ENCODE assay signal across 16 cellular contexts in genomic region chr7:110522061-110522750, GRCh38.
DNase-seq lines count a peak whose midpoint lies in the region; ATAC-seq and TF ChIP-seq lines count a peak whose summit lies in the region.
"Had no signal": no experiment of that assay in that cellular context is flagged by ENCODE, and none has a peak within 500 bp of the region (broad histone marks: within the 10 kb centered on the region; RNA-seq: fewer than 3 reads in every experiment).

No MANE protein-coding gene starts in this region.

- peak overlapping the region in 1 of 2 experiments; percentile 78; a peak in 2 of 4 replicates for H3K27ac ChIP-seq in SK-N-SH (ENCODE audit: low read depth in 2 of 2, low read length in 1 of 2)
- no peak overlapping the region for H3K27ac ChIP-seq in mesenchymal stem cell (ENCODE audit: low read length, poor library complexity, severe bottlenecking)
- no peak overlapping the region for H3K27ac ChIP-seq in CD8-positive, alpha-beta T cell (ENCODE audit: low read depth, low read length)
- H3K27ac ChIP-seq: gastrocnemius medialis had no signal

- no peak overlapping the region for H3K14ac ChIP-seq in mesenchymal stem cell (ENCODE audit: low read length in 2 of 2)

- ATAC-seq in mucosa of descending colon: peak; percentile 62
- no peak for ATAC-seq in CD8-positive, alpha-beta T cell
- ATAC-seq: gastrocnemius medialis; natural killer cell treated with Interleukin-12 subunit alpha and Interleukin-12 subunit beta and Interleukin-15 and Interleukin-18, amount 100 ng/mL, for 72 hours had no signal

- no peaks in the 10 kb centered on the region for H3K27me3 ChIP-seq in SK-N-SH (ENCODE audit: insufficient read depth)
- no peaks in the 10 kb centered on the region for H3K27me3 ChIP-seq in mesenchymal stem cell (ENCODE audit: control insufficient read depth in 1 of 2, insufficient read depth in 1 of 2, low read length in 2 of 2)
- H3K27me3 ChIP-seq in CD8-positive, alpha-beta T cell (ENCODE audit: insufficient read depth, low read length): no peaks in the 10 kb centered on the region
- H3K27me3 ChIP-seq: gastrocnemius medialis had no signal

- H3K4ac ChIP-seq in mesenchymal stem cell (ENCODE audit: low read depth in 1 of 2, low read length in 2 of 2): no peak overlapping the region

- no peaks in the 10 kb centered on the region for H3K36me3 ChIP-seq in SK-N-SH (replicated peaks in 1 of 2; ENCODE audit: control insufficient read depth in 1 of 2, insufficient read depth in 2 of 2, low read length in 1 of 2)
- H3K36me3 ChIP-seq in mucosa of descending colon (ENCODE audit: low read depth): no peaks in the 10 kb centered on the region
- no peaks in the 10 kb centered on the region for H3K36me3 ChIP-seq in mesenchymal stem cell (ENCODE audit: control insufficient read depth in 1 of 2, insufficient read depth in 2 of 2, low read depth in 1 of 2, low read length in 2 of 2)
- H3K36me3 ChIP-seq in CD8-positive, alpha-beta T cell (ENCODE audit: insufficient read depth, low read length): no peaks in the 10 kb centered on the region
- H3K36me3 ChIP-seq: gastrocnemius medialis had no signal

- H3F3A ChIP-seq in SK-N-SH (replicated peaks; ENCODE audit: insufficient read depth): no peaks in the 10 kb centered on the region

- H3K18ac ChIP-seq in mesenchymal stem cell (ENCODE audit: low read depth in 1 of 2, low read length in 2 of 2): no peak overlapping the region

- TF ChIP-seq RAD21 in SK-N-SH (IDR thresholded peaks at IDR 0.05; ENCODE audit: low read length): peak; percentile 16; the same call in 1 of the 2 replicates

- CTCF ChIA-PET in SK-N-SH (lab: Yijun Ruan, JAX): interaction anchor here (0.6 to 1.2 kb wide), 5 partner anchors 9 to 266 kb away, joined by 3 to 5 read pairs (median 3); no protein-coding TSS in a partner anchor
- CTCF ChIA-PET in CD8-positive, alpha-beta T cell (lab: Charles Lee): no interaction called here

- H2BK12ac ChIP-seq in mesenchymal stem cell (ENCODE audit: low read length in 2 of 2): no peak overlapping the region

- TF ChIP-seq POLR2A in lower leg skin (IDR thresholded peaks at IDR 0.05): no peak

- no peak overlapping the region for H3K9ac ChIP-seq in SK-N-SH
- H3K9ac ChIP-seq in mesenchymal stem cell (ENCODE audit: low read length): no peak overlapping the region

- H2BK15ac ChIP-seq in mesenchymal stem cell (ENCODE audit: low read depth, poor library complexity, severe bottlenecking): no peak overlapping the region

- intact Hi-C loops in mucosa of descending colon (cut with DNase I, micrococcal nuclease) (no loop called here), lower leg skin (cut with DNase I; ENCODE audit: low total_unique reads) (no loop called here)
- intact Hi-C loops in CD8-positive, alpha-beta T cell (cut with DNase I, micrococcal nuclease): no loop called here

- H3K79me1 ChIP-seq in mesenchymal stem cell (replicated peaks; ENCODE audit: low read length, poor library complexity, severe bottlenecking): no peaks in the 10 kb centered on the region

- H3K79me2 ChIP-seq in SK-N-SH (ENCODE audit: insufficient read depth): no peaks in the 10 kb centered on the region

- H3K9me3 ChIP-seq in SK-N-SH (no peaks in the 10 kb centered on the region), mucosa of descending colon (no peaks in the 10 kb centered on the region), mesenchymal stem cell (ENCODE audit: control insufficient read depth, low read length) (no peaks in the 10 kb centered on the region)
- H3K9me3 ChIP-seq in CD8-positive, alpha-beta T cell (ENCODE audit: low read length): no peaks in the 10 kb centered on the region
- H3K9me3 ChIP-seq: gastrocnemius medialis had no signal

- no peak overlapping the region for H3K4me2 ChIP-seq in SK-N-SH
- H3K4me2 ChIP-seq in mesenchymal stem cell (ENCODE audit: low read length, poor library complexity, severe bottlenecking): no peak overlapping the region

- H3K4me1 Mint-ChIP-seq in CD8-positive, alpha-beta T cell (ENCODE audit: low read depth): no peaks in the 10 kb centered on the region

- no peak overlapping the region for H3K4me3 ChIP-seq in SK-N-SH (ENCODE audit: low read depth in 2 of 2, low read length in 1 of 2)
- H3K4me3 ChIP-seq in mucosa of descending colon: no peak overlapping the region
- H3K4me3 ChIP-seq in mesenchymal stem cell (ENCODE audit: insufficient read depth in 1 of 2, low read depth in 1 of 2, low read length in 2 of 2): no peak overlapping the region
- H3K4me3 ChIP-seq in lower leg skin (ENCODE audit: low read depth, poor library complexity, severe bottlenecking): no peak overlapping the region
- H3K4me3 ChIP-seq in CD8-positive, alpha-beta T cell (ENCODE audit: low read depth, low read length): no peak overlapping the region
- H3K4me3 ChIP-seq: gastrocnemius medialis had no signal

- no peak; a peak in 1 of 4 replicates for TF ChIP-seq EP300 in SK-N-SH (IDR thresholded peaks at IDR 0.05; ENCODE audit: borderline replicate concordance in 1 of 2, low read depth in 1 of 2, low read length in 1 of 2)

- H2BK120ac ChIP-seq in mesenchymal stem cell (ENCODE audit: low read depth, low read length): no peak overlapping the region

- no peak overlapping the region for H2AFZ ChIP-seq in SK-N-SH (ENCODE audit: low read depth)
- no peak overlapping the region for H2AFZ ChIP-seq in mesenchymal stem cell (ENCODE audit: low read depth, low read length)

- POLR2A ChIA-PET in SK-N-SH (lab: Yijun Ruan, JAX): interaction anchor here (0.7 kb wide), 1 partner anchor 1535 kb away, joined by 4 read pairs; no protein-coding TSS in a partner anchor
- POLR2A ChIA-PET in CD8-positive, alpha-beta T cell (lab: Charles Lee): no interaction called here

- no peaks in the 10 kb centered on the region for H4K20me1 ChIP-seq in SK-N-SH (ENCODE audit: insufficient read depth)

- 41% methylated on average over 5 of the region's 5 CpGs for WGBS in SK-N-SH (ENCODE audit: low lambda C conversion rate)
- 63% methylated on average over 3 of the region's 5 CpGs for WGBS in mesenchymal stem cell
- 61 to 68% methylated on average over 5 of the region's 5 CpGs for WGBS in lower leg skin, 2 donors

- no peak for TF ChIP-seq CTCF in SK-N-SH (IDR thresholded peaks at IDR 0.05)
- TF ChIP-seq CTCF in mucosa of descending colon (IDR thresholded peaks at IDR 0.05): no peak
- no peak for TF ChIP-seq CTCF in lower leg skin (IDR thresholded peaks at IDR 0.05)
- no peak for TF ChIP-seq CTCF in CD8-positive, alpha-beta T cell (IDR thresholded peaks at IDR 0.05)

- DNase-seq in DMS79 (lab: John Stamatoyannopoulos, UW) (peak; percentile 23), NCI-H1694 (lab: John Stamatoyannopoulos, UW) (peak; percentile 93), SK-N-SH (peak; percentile 61), mucosa of descending colon (peak in 1 of 3 donors; percentile 7), OCI-M2 (lab: John Stamatoyannopoulos, UW; ENCODE audit: unreplicated experiment) (no peak), mesenchymal stem cell (no peak), lower leg skin (ENCODE audit: low spot score in 2 of 2) (no peak)
- no peak for DNase-seq in CD8-positive, alpha-beta T cell
- DNase-seq: activated CD4-positive, CD25-positive, alpha-beta regulatory T cell treated with anti-CD3 and anti-CD28 coated beads, Interleukin-2, amount 50 U/mL, for 72 hours; amygdala; effector CD4-positive, alpha-beta T cell; gastrocnemius medialis; Karpas-422; NK-92 treated with Interleukin-12 subunit alpha and Interleukin-12 subunit beta, amount 100 ng/mL, for 24 hours; SW 1271 had no signal

- H4K91ac ChIP-seq in mesenchymal stem cell (ENCODE audit: low read length): no peak overlapping the region

- no peak overlapping the region for H3K4me3 Mint-ChIP-seq in CD8-positive, alpha-beta T cell
- H3K4me3 Mint-ChIP-seq: natural killer cell treated with Interleukin-12 subunit alpha and Interleukin-12 subunit beta and Interleukin-15 and Interleukin-18, amount 100 ng/mL, for 72 hours had no signal

- H3K9me3 Mint-ChIP-seq in CD8-positive, alpha-beta T cell: no peaks in the 10 kb centered on the region

- no peaks in the 10 kb centered on the region for H3K27me3 Mint-ChIP-seq in CD8-positive, alpha-beta T cell (ENCODE audit: low read depth)
- H3K27me3 Mint-ChIP-seq: natural killer cell treated with Interleukin-12 subunit alpha and Interleukin-12 subunit beta and Interleukin-15 and Interleukin-18, amount 100 ng/mL, for 72 hours had no signal

- no peak overlapping the region for H3K27ac Mint-ChIP-seq in CD8-positive, alpha-beta T cell
- H3K27ac Mint-ChIP-seq: natural killer cell treated with Interleukin-12 subunit alpha and Interleukin-12 subunit beta and Interleukin-15 and Interleukin-18, amount 100 ng/mL, for 72 hours had no signal

- no peak overlapping the region for H3K23ac ChIP-seq in mesenchymal stem cell (ENCODE audit: low read length in 2 of 2)

- no peaks in the 10 kb centered on the region for H3K9me2 ChIP-seq in SK-N-SH

- no peak overlapping the region for H2BK5ac ChIP-seq in mesenchymal stem cell (ENCODE audit: low read depth, low read length, poor library complexity, severe bottlenecking)

- no peaks in the 10 kb centered on the region for H3K36me3 Mint-ChIP-seq in CD8-positive, alpha-beta T cell

- no peak overlapping the region for H4K8ac ChIP-seq in mesenchymal stem cell (ENCODE audit: low read length)

- H3K4me1 ChIP-seq in SK-N-SH (ENCODE audit: control insufficient read depth in 1 of 2, insufficient read depth in 2 of 2, low read depth in 1 of 2, low read length in 1 of 2): peaks cover 0 to 7% of the 10 kb centered on the region in 2 experiments; a peak in 2 of 4 replicates
- H3K4me1 ChIP-seq in mucosa of descending colon (ENCODE audit: low read depth): peaks cover 4% of the 10 kb centered on the region
- no peaks in the 10 kb centered on the region for H3K4me1 ChIP-seq in mesenchymal stem cell (ENCODE audit: control insufficient read depth, insufficient read depth, low read depth, low read length)
- no peaks in the 10 kb centered on the region for H3K4me1 ChIP-seq in CD8-positive, alpha-beta T cell (ENCODE audit: insufficient read depth, low read length)
- H3K4me1 ChIP-seq: gastrocnemius medialis had no signal

- H2AK5ac ChIP-seq in mesenchymal stem cell (ENCODE audit: low read length, severe bottlenecking): no peak overlapping the region

TF ChIP-seq in SK-N-SH, 30 proteins besides CTCF, POLR2A, EP300 and RAD21:
- TF ChIP-seq FOXJ3 (CRISPR knock-in tag; IDR thresholded peaks at IDR 0.05): no peak
- TF ChIP-seq GATA2 (CRISPR knock-in tag; IDR thresholded peaks at IDR 0.05): peak; percentile 31; the same call in 1 of the 2 replicates

Comparison
In these comparisons a context has a peak if more than half of its experiments do, and no peak if none do; other contexts are left out.
1. DNase-seq: peak in DMS79 (single experiment), NCI-H1694 (single experiment) and SK-N-SH (single experiment); none in OCI-M2 (single experiment), mesenchymal stem cell (single experiment), lower leg skin (0 of 2) and CD8-positive, alpha-beta T cell (0 of 7).